8 cellular contexts compared by ENCODE assay signal in genomic region chr3:53045107-53045783, GRCh38. TPM values are rescaled to one million over a fixed set of nuclear protein-coding genes. Genes with fewer than 3 reads are reported as not detected.
A peak's percentile ranks its signal among the peaks of the same experiment; 100 is the strongest.
DNase-seq lines count a peak whose midpoint lies in the region; TF ChIP-seq lines count a peak whose summit lies in the region.

No MANE protein-coding gene starts in this region.

- H3K4me1 ChIP-seq in esophagus (ENCODE audit: control insufficient read depth in 2 of 2, insufficient read depth in 2 of 2, low read length in 1 of 2) (no peaks in the 10 kb centered on the region), muscle layer of duodenum (ENCODE audit: control insufficient read depth in 1 of 2, insufficient read depth in 2 of 2, low read length in 2 of 2) (peaks cover 0 to 10% of the 10 kb centered on the region in 2 donors)

- WGBS in esophagus, 2 donors: 0 to 1% methylated on average over 56 to 138 of the region's 138 CpGs

- H3K36me3 ChIP-seq in esophagus (ENCODE audit: control insufficient read depth in 2 of 2, insufficient read depth in 2 of 2, low read length in 1 of 2): no peaks in the 10 kb centered on the region
- H3K36me3 ChIP-seq in muscle layer of duodenum (ENCODE audit: control insufficient read depth in 1 of 2, insufficient read depth in 2 of 2, low read length in 2 of 2): no peaks in the 10 kb centered on the region

- H3K27ac ChIP-seq in esophagus (ENCODE audit: low read depth in 2 of 2, low read length in 1 of 2) (peak overlapping the region; percentile 95 to 97), muscle layer of duodenum (ENCODE audit: low read length) (peak overlapping the region; percentile 76)

- H3K9me3 ChIP-seq in esophagus (ENCODE audit: control insufficient read depth in 2 of 2, insufficient read depth in 1 of 2, low read depth in 1 of 2, low read length in 1 of 2) (no peaks in the 10 kb centered on the region), muscle layer of duodenum (ENCODE audit: control insufficient read depth in 1 of 2, low read length in 2 of 2) (no peaks in the 10 kb centered on the region)

- H3K4me3 ChIP-seq in esophagus (ENCODE audit: low read depth in 1 of 2, low read length in 2 of 2) (peak overlapping the region; percentile 83 to 98), muscle layer of duodenum (ENCODE audit: low read depth in 1 of 2, low read length in 2 of 2) (peak overlapping the region; percentile 79)

- H3K4me3 Mint-ChIP-seq in HFFc6: peak overlapping the region; percentile 92
- peak overlapping the region; percentile 92 for H3K4me3 Mint-ChIP-seq in stimulated activated naive CD8-positive, alpha-beta T cell treated with anti-CD3 and anti-CD28 coated beads, Interleukin-15, Interleukin-2, amounts not matched to agents 100 ng/mL and 50 ng/mL, for 24 hours

- H3K4me1 Mint-ChIP-seq in HFFc6 (ENCODE audit: low read depth): peaks cover 22% of the 10 kb centered on the region
- peaks cover 49% of the 10 kb centered on the region for H3K4me1 Mint-ChIP-seq in stimulated activated naive CD8-positive, alpha-beta T cell treated with anti-CD3 and anti-CD28 coated beads, Interleukin-15, Interleukin-2, amounts not matched to agents 100 ng/mL and 50 ng/mL, for 24 hours (ENCODE audit: low read depth)

- TF ChIP-seq CTCF in HFFc6 (IDR thresholded peaks at IDR 0.05): no peak

- no peaks in the 10 kb centered on the region for H3K9me3 Mint-ChIP-seq in HFFc6
- no peaks in the 10 kb centered on the region for H3K9me3 Mint-ChIP-seq in stimulated activated naive CD8-positive, alpha-beta T cell treated with anti-CD3 and anti-CD28 coated beads, Interleukin-15, Interleukin-2, amounts not matched to agents 100 ng/mL and 50 ng/mL, for 24 hours

- no peaks in the 10 kb centered on the region for H3K27me3 ChIP-seq in esophagus (ENCODE audit: control insufficient read depth in 1 of 2, insufficient read depth in 2 of 2, low read length in 2 of 2)
- H3K27me3 ChIP-seq in muscle layer of duodenum (ENCODE audit: low read depth, low read length): no peaks in the 10 kb centered on the region

- DNase-seq in NCI-H1417 (lab: John Stamatoyannopoulos, UW) (peak; percentile 35 to 60 (median 59)), NCI-H1417 treated with DMSO at 0.1 percent for 48 hours (lab: John Stamatoyannopoulos, UW) (no peak), HFFc6 (peak; percentile 23), NCI-H526 treated with DMSO at 0.1 percent for 48 hours (lab: John Stamatoyannopoulos, UW) (peak; percentile 45)
- DNase-seq in activated T-cell treated with anti-CD3 and anti-CD28 coated beads, Interleukin-2, amount 50 U/mL, for 1 hour: peak; percentile 75

- peaks cover 4% of the 10 kb centered on the region; the same call in 1 of the 2 replicates for H3K36me3 Mint-ChIP-seq in HFFc6 (ENCODE audit: low read depth)
- H3K36me3 Mint-ChIP-seq in stimulated activated naive CD8-positive, alpha-beta T cell treated with anti-CD3 and anti-CD28 coated beads, Interleukin-15, Interleukin-2, amounts not matched to agents 100 ng/mL and 50 ng/mL, for 24 hours (ENCODE audit: low read depth): no peaks in the 10 kb centered on the region

- peaks cover 7% of the 10 kb centered on the region for H3K27me3 Mint-ChIP-seq in HFFc6 (ENCODE audit: insufficient read depth)
- peaks cover 7% of the 10 kb centered on the region for H3K27me3 Mint-ChIP-seq in stimulated activated naive CD8-positive, alpha-beta T cell treated with anti-CD3 and anti-CD28 coated beads, Interleukin-15, Interleukin-2, amounts not matched to agents 100 ng/mL and 50 ng/mL, for 24 hours

- H3K27ac Mint-ChIP-seq in HFFc6: peak overlapping the region; percentile 80
- H3K27ac Mint-ChIP-seq in stimulated activated naive CD8-positive, alpha-beta T cell treated with anti-CD3 and anti-CD28 coated beads, Interleukin-15, Interleukin-2, amounts not matched to agents 100 ng/mL and 50 ng/mL, for 24 hours: peak overlapping the region; percentile 91

RNA-seq across cellular contexts. Expression of gene SFMBT1, which starts 0.6 kb away (rescaled TPM):
- total RNA-seq in HFFc6 (2021; fragmentation: NEBNext Ultra II Directional; extraction: Animal tissue kit (Norgen Biotek cat#: 25700)): 1 to 10 TPM; 3.0 to 4.8 (median 3.9) TPM
- polyA plus RNA-seq in esophagus: 1 to 10 TPM; 2.3 to 3.7 TPM
